15 cellular contexts compared by ENCODE assay signal in genomic region chr6:169498887-169499513, GRCh38.
"Had no signal": no experiment of that assay in that cellular context is flagged by ENCODE, and none has a peak within 500 bp of the region (broad histone marks: within the 10 kb centered on the region; RNA-seq: fewer than 3 reads in every experiment).

No MANE protein-coding gene starts in this region.

- H3K27me3 Mint-ChIP-seq: activated B cell treated with CpG ODN at 0.5 μM for 24 hours; activated CD4-positive, alpha-beta memory T cell treated with anti-CD3 and anti-CD28 coated beads for 36 hours; activated naive CD8-positive, alpha-beta T cell treated with anti-CD3 and anti-CD28 coated beads for 36 hours; naive B cell; stimulated activated naive B cell treated with anti-CD40 and anti-IgM and Interleukin-4, amounts not matched to agents 10 μg/mL and 1 μg/mL and 100 μg/mL, for 72 hours; T-cell had no signal

- H3K9me3 Mint-ChIP-seq: activated B cell treated with CpG ODN at 0.5 μM for 24 hours; activated CD4-positive, alpha-beta memory T cell treated with anti-CD3 and anti-CD28 coated beads for 36 hours; activated naive CD8-positive, alpha-beta T cell treated with anti-CD3 and anti-CD28 coated beads for 36 hours; activated T-helper 1 cell treated with anti-CD3 and anti-CD28 coated beads, Interleukin-12 subunit alpha, Interleukin-12 subunit beta, Interleukin-2, Interleukin-4 antibody, amounts not matched to agents 30 ng/mL and 10 ng/mL and 1 ng/mL, durations not matched to agents 14 hours and 24 hours and 36 hours; naive B cell; stimulated activated naive B cell treated with anti-CD40 and anti-IgM and Interleukin-4, amounts not matched to agents 10 μg/mL and 1 μg/mL and 100 μg/mL, for 72 hours; T-cell had no signal

- ATAC-seq: stimulated activated naive B cell treated with anti-CD40 and anti-IgM and Interleukin-4, amounts not matched to agents 10 μg/mL and 1 μg/mL and 100 μg/mL, for 72 hours; T-cell had no signal

- H3K27ac Mint-ChIP-seq: activated B cell treated with CpG ODN at 0.5 μM for 24 hours; activated CD4-positive, alpha-beta memory T cell treated with anti-CD3 and anti-CD28 coated beads for 36 hours; activated naive CD8-positive, alpha-beta T cell treated with anti-CD3 and anti-CD28 coated beads for 36 hours; activated T-helper 1 cell treated with anti-CD3 and anti-CD28 coated beads, Interleukin-12 subunit alpha, Interleukin-12 subunit beta, Interleukin-2, Interleukin-4 antibody, amounts not matched to agents 30 ng/mL and 10 ng/mL and 1 ng/mL, durations not matched to agents 14 hours and 24 hours and 36 hours; naive B cell; stimulated activated naive B cell treated with anti-CD40 and anti-IgM and Interleukin-4, amounts not matched to agents 10 μg/mL and 1 μg/mL and 100 μg/mL, for 72 hours; T-cell had no signal

- H3K4me1 Mint-ChIP-seq: activated B cell treated with CpG ODN at 0.5 μM for 24 hours; activated naive CD8-positive, alpha-beta T cell treated with anti-CD3 and anti-CD28 coated beads for 36 hours; naive B cell; stimulated activated naive B cell treated with anti-CD40 and anti-IgM and Interleukin-4, amounts not matched to agents 10 μg/mL and 1 μg/mL and 100 μg/mL, for 72 hours; T-cell had no signal

- H3K36me3 Mint-ChIP-seq: activated naive CD8-positive, alpha-beta T cell treated with anti-CD3 and anti-CD28 coated beads for 36 hours had no signal

- DNase-seq: activated B cell treated with CpG ODN at 0.5 μM for 24 hours; activated CD4-positive, alpha-beta memory T cell treated with anti-CD3 and anti-CD28 coated beads for 36 hours; activated CD4-positive, alpha-beta T cell treated with anti-CD3 and anti-CD28 coated beads for 4 hours; activated naive CD8-positive, alpha-beta T cell treated with anti-CD3 and anti-CD28 coated beads for 36 hours; activated T-cell treated with anti-CD3 and anti-CD28 coated beads for 4 hours; amniotic stem cell; foreskin melanocyte; naive B cell; retina; spleen; stimulated activated CD4-positive, alpha-beta T cell treated with anti-CD3 and anti-CD28 coated beads, Interleukin-4, amount 100 ng/mL, for 4 hours; stimulated activated naive B cell treated with anti-CD40 and anti-IgM and Interleukin-4, amounts not matched to agents 10 μg/mL and 1 μg/mL and 100 μg/mL, for 72 hours; T-cell; thyroid gland had no signal

- H3K4me3 Mint-ChIP-seq: activated B cell treated with CpG ODN at 0.5 μM for 24 hours; activated CD4-positive, alpha-beta memory T cell treated with anti-CD3 and anti-CD28 coated beads for 36 hours; activated naive CD8-positive, alpha-beta T cell treated with anti-CD3 and anti-CD28 coated beads for 36 hours; activated T-helper 1 cell treated with anti-CD3 and anti-CD28 coated beads, Interleukin-12 subunit alpha, Interleukin-12 subunit beta, Interleukin-2, Interleukin-4 antibody, amounts not matched to agents 30 ng/mL and 10 ng/mL and 1 ng/mL, durations not matched to agents 14 hours and 24 hours and 36 hours; naive B cell; stimulated activated naive B cell treated with anti-CD40 and anti-IgM and Interleukin-4, amounts not matched to agents 10 μg/mL and 1 μg/mL and 100 μg/mL, for 72 hours; T-cell had no signal
